In genomic region chr16:84607694-84608093, GRCh38 we compare ENCODE assay signal across 8 cellular contexts. TPM values are rescaled to one million over a fixed set of nuclear protein-coding genes. Genes with fewer than 3 reads are reported as not detected.
DNase-seq lines count a peak whose midpoint lies in the region; ATAC-seq and TF ChIP-seq lines count a peak whose summit lies in the region.

No MANE protein-coding gene starts in this region.

- DNase-seq in CMK (ENCODE audit: low read depth) (peak; percentile 77), NB4 (ENCODE audit: low read depth) (peak; percentile 85), esophagus muscularis mucosa (ENCODE audit: extremely low spot score) (no peak), COR-L47 (lab: John Stamatoyannopoulos, UW) (no peak), activated gamma-delta T cell (lab: John Stamatoyannopoulos, UW) (no peak)
- DNase-seq in stimulated activated CD4-positive, alpha-beta T cell treated with anti-CD3 and anti-CD28 coated beads, Interleukin-4, amount 100 ng/mL, for 4 hours = no peak

- TF ChIP-seq EP300 in esophagus muscularis mucosa (IDR thresholded peaks at IDR 0.05) = no peak

- H3K9me3 ChIP-seq in esophagus muscularis mucosa = no peaks in the 10 kb centered on the region

- no peak overlapping the region for H3K27ac ChIP-seq in esophagus muscularis mucosa (replicated peaks in 1 of 4)

- no peaks in the 10 kb centered on the region for H3K27me3 ChIP-seq in esophagus muscularis mucosa

- no peak for TF ChIP-seq POLR2A in NB4 (IDR thresholded peaks at IDR 0.05; ENCODE audit: extremely low read depth, insufficient read length)
- TF ChIP-seq POLR2A in esophagus muscularis mucosa (IDR thresholded peaks at IDR 0.05; ENCODE audit: low read depth) = no peak

- H3K4me3 ChIP-seq in NB4 (ENCODE audit: low read depth, low read length) (no peak overlapping the region), esophagus muscularis mucosa (no peak overlapping the region)

- 77% methylated on average over 7 of the region's 7 CpGs for WGBS in esophagus muscularis mucosa

- TF ChIP-seq CTCF in NB4 (IDR thresholded peaks at IDR 0.05; ENCODE audit: low read depth, low read length) (no peak), esophagus muscularis mucosa (IDR thresholded peaks at IDR 0.05) (no peak)

- no peaks in the 10 kb centered on the region for H3K36me3 ChIP-seq in esophagus muscularis mucosa

- intact Hi-C loops in esophagus muscularis mucosa (cut with DNase I) = no loop called here

- H3K4me1 ChIP-seq in esophagus muscularis mucosa = peaks cover 11 to 43% (median 33%) of the 10 kb centered on the region in 4 donors

- ATAC-seq in GM21360 (IDR thresholded peaks at IDR 0.05; ENCODE audit: unreplicated experiment) = peak; percentile 69
- ATAC-seq in esophagus mucosa = peak; percentile 30

RNA-seq across cellular contexts. Expression of gene COTL1, which starts 10.2 kb away (rescaled TPM):
- total RNA-seq in esophagus mucosa (16.3 TPM), esophagus muscularis mucosa (10 to 100 TPM; 34.5 to 42.9 (median 40.7) TPM)

RNA-seq across cellular contexts. Expression of gene KLHL36, which starts 40.6 kb away (rescaled TPM):
- total RNA-seq in esophagus mucosa (26.3 TPM), esophagus muscularis mucosa (100 to 1,000 TPM in 2 of 4 donors, 10 to 100 TPM in 2; 52.3 to 119 (median 80.4) TPM)

Comparison
In these comparisons a context has a peak if more than half of its experiments do, and no peak if none do; other contexts are left out.
1. DNase-seq: peak in CMK (single experiment) and NB4 (single experiment); none in esophagus muscularis mucosa (single experiment), COR-L47 (single experiment), stimulated activated CD4-positive, alpha-beta T cell treated with anti-CD3 and anti-CD28 coated beads, Interleukin-4, amount 100 ng/mL, for 4 hours (0 of 2) and activated gamma-delta T cell (single experiment).